In genomic region chr11:44980533-44981427, GRCh38 we compare ENCODE assay signal across 17 cellular contexts. TPM values are rescaled to one million over a fixed set of nuclear protein-coding genes. Genes with fewer than 3 reads are reported as not detected.
DNase-seq lines count a peak whose midpoint lies in the region; ATAC-seq and TF ChIP-seq lines count a peak whose summit lies in the region.
"Had no signal": no experiment of that assay in that cellular context is flagged by ENCODE, and none has a peak within 500 bp of the region (broad histone marks: within the 10 kb centered on the region; RNA-seq: fewer than 3 reads in every experiment).

No MANE protein-coding gene starts in this region.

- peaks cover 15% of the 10 kb centered on the region for H3K4me1 Mint-ChIP-seq in activated naive CD8-positive, alpha-beta T cell treated with anti-CD3 and anti-CD28 coated beads, Interleukin-2, amount 10 ng/mL, durations not matched to agents 7 days and 5 days
- H3K4me1 Mint-ChIP-seq in activated naive CD8-positive, alpha-beta T cell treated with anti-CD3 and anti-CD28 coated beads, Interleukin-2, amount 50 U/mL, for 24 hours = peaks cover 14% of the 10 kb centered on the region
- peaks cover 8% of the 10 kb centered on the region for H3K4me1 Mint-ChIP-seq in chondrocyte (ENCODE audit: low read depth)
- H3K4me1 Mint-ChIP-seq: brain had no signal

- no peak overlapping the region for H2BK120ac ChIP-seq in mesendoderm (ENCODE audit: low read depth, low read length)

- DNase-seq in activated naive CD8-positive, alpha-beta T cell treated with anti-CD3 and anti-CD28 coated beads, Interleukin-2, amount 10 ng/mL, durations not matched to agents 7 days and 5 days = no peak
- no peak for DNase-seq in activated naive CD8-positive, alpha-beta T cell treated with anti-CD3 and anti-CD28 coated beads, Interleukin-2, amount 50 U/mL, for 24 hours
- DNase-seq in chondrocyte (ENCODE audit: low spot score) = peak; percentile 60
- no peak for DNase-seq in mesendoderm
- DNase-seq in HuH-7 (ENCODE audit: low spot score) = no peak
- no peak for DNase-seq in ovary
- no peak for DNase-seq in G401 (ENCODE audit: low spot score)
- DNase-seq: ACHN; activated CD8-positive, alpha-beta memory T cell treated with anti-CD3 and anti-CD28 coated beads, Interleukin-2, amount 50 U/mL, for 4 hours; activated naive CD4-positive, alpha-beta T cell treated with anti-CD3 and anti-CD28 coated beads for 36 hours; dorsolateral prefrontal cortex; GDM1; GM23248; SIG-M5 had no signal

- TF ChIP-seq POLR2A in ovary (IDR thresholded peaks at IDR 0.05) = no peak

- H2AK5ac ChIP-seq in mesendoderm (ENCODE audit: low read length) = no peak overlapping the region

- no peaks in the 10 kb centered on the region for H3K79me2 ChIP-seq in mesendoderm (ENCODE audit: control insufficient read depth, insufficient read depth, low read length)

- H2BK5ac ChIP-seq in mesendoderm (ENCODE audit: low read length) = no peak overlapping the region

- H3K4me2 ChIP-seq in mesendoderm (ENCODE audit: low read length) = no peak overlapping the region

- H3K4me3 ChIP-seq in mesendoderm (ENCODE audit: low read length) (no peak overlapping the region), subcutaneous abdominal adipose tissue (ENCODE audit: low read depth in 1 of 5, low read length in 5 of 5) (no peak overlapping the region), ovary (no peak overlapping the region)
- H3K4me3 ChIP-seq: dorsolateral prefrontal cortex, GM23248 had no signal

- intact Hi-C loops in ovary (cut with DNase I) = no loop called here

- in situ Hi-C loops in G401 (cut with HindIII; ENCODE audit: low sequenced_read_pairs) = no loop called here

- no peaks in the 10 kb centered on the region for H3K9me3 Mint-ChIP-seq in activated naive CD8-positive, alpha-beta T cell treated with anti-CD3 and anti-CD28 coated beads, Interleukin-2, amount 10 ng/mL, durations not matched to agents 7 days and 5 days
- H3K9me3 Mint-ChIP-seq in activated naive CD8-positive, alpha-beta T cell treated with anti-CD3 and anti-CD28 coated beads, Interleukin-2, amount 50 U/mL, for 24 hours = no peaks in the 10 kb centered on the region
- H3K9me3 Mint-ChIP-seq in chondrocyte (ENCODE audit: low read depth) = no peaks in the 10 kb centered on the region
- H3K9me3 Mint-ChIP-seq: activated naive CD4-positive, alpha-beta T cell treated with anti-CD3 and anti-CD28 coated beads for 36 hours; stimulated activated naive CD8-positive, alpha-beta T cell treated with anti-CD3 and anti-CD28 coated beads, Interleukin-15, Interleukin-2, amounts not matched to agents 100 ng/mL and 50 ng/mL, for 24 hours had no signal

- H3K27me3 Mint-ChIP-seq in activated naive CD8-positive, alpha-beta T cell treated with anti-CD3 and anti-CD28 coated beads, Interleukin-2, amount 10 ng/mL, durations not matched to agents 7 days and 5 days = peaks cover 5% of the 10 kb centered on the region
- H3K27me3 Mint-ChIP-seq in activated naive CD8-positive, alpha-beta T cell treated with anti-CD3 and anti-CD28 coated beads, Interleukin-2, amount 50 U/mL, for 24 hours = no peaks in the 10 kb centered on the region
- H3K27me3 Mint-ChIP-seq in chondrocyte (ENCODE audit: low read depth) = peaks cover 4% of the 10 kb centered on the region
- H3K27me3 Mint-ChIP-seq: brain; stimulated activated naive CD8-positive, alpha-beta T cell treated with anti-CD3 and anti-CD28 coated beads, Interleukin-15, Interleukin-2, amounts not matched to agents 100 ng/mL and 50 ng/mL, for 24 hours had no signal

- H3K27ac ChIP-seq in mesendoderm (ENCODE audit: low read depth, low read length) = no peak overlapping the region
- peak overlapping the region; percentile 16 for H3K27ac ChIP-seq in subcutaneous abdominal adipose tissue (ENCODE audit: low read depth, low read length)
- H3K27ac ChIP-seq in ovary = no peak overlapping the region
- H3K27ac ChIP-seq: dorsolateral prefrontal cortex, GM23248 had no signal

- POLR2A ChIA-PET in activated naive CD8-positive, alpha-beta T cell treated with anti-CD3 and anti-CD28 coated beads, Interleukin-2, amount 10 ng/mL, durations not matched to agents 7 days and 5 days (lab: Charles Lee) = no interaction called here

- H4K8ac ChIP-seq in mesendoderm (ENCODE audit: low read depth, low read length) = no peak overlapping the region

- H3K27ac Mint-ChIP-seq in activated naive CD8-positive, alpha-beta T cell treated with anti-CD3 and anti-CD28 coated beads, Interleukin-2, amount 10 ng/mL, durations not matched to agents 7 days and 5 days = no peak overlapping the region
- H3K27ac Mint-ChIP-seq in activated naive CD8-positive, alpha-beta T cell treated with anti-CD3 and anti-CD28 coated beads, Interleukin-2, amount 50 U/mL, for 24 hours = no peak overlapping the region
- H3K27ac Mint-ChIP-seq in chondrocyte (ENCODE audit: unreplicated experiment) = no peak overlapping the region
- H3K27ac Mint-ChIP-seq: activated naive CD4-positive, alpha-beta T cell treated with anti-CD3 and anti-CD28 coated beads for 36 hours; brain; stimulated activated naive CD8-positive, alpha-beta T cell treated with anti-CD3 and anti-CD28 coated beads, Interleukin-15, Interleukin-2, amounts not matched to agents 100 ng/mL and 50 ng/mL, for 24 hours had no signal

- no peak overlapping the region for H3K4ac ChIP-seq in mesendoderm (ENCODE audit: low read depth, low read length)

- no peaks in the 10 kb centered on the region for H3K36me3 Mint-ChIP-seq in activated naive CD8-positive, alpha-beta T cell treated with anti-CD3 and anti-CD28 coated beads, Interleukin-2, amount 10 ng/mL, durations not matched to agents 7 days and 5 days
- no peaks in the 10 kb centered on the region for H3K36me3 Mint-ChIP-seq in activated naive CD8-positive, alpha-beta T cell treated with anti-CD3 and anti-CD28 coated beads, Interleukin-2, amount 50 U/mL, for 24 hours (ENCODE audit: low read depth)
- peaks cover 1% of the 10 kb centered on the region for H3K36me3 Mint-ChIP-seq in chondrocyte (ENCODE audit: low read depth)
- H3K36me3 Mint-ChIP-seq: brain had no signal

- no CpG with 5 or more reads among the region's 15 CpGs for WGBS in mesendoderm (ENCODE audit: extremely low coverage, insufficient coverage, low lambda C conversion rate)
- WGBS in ovary, 3 donors = 79 to 88% (median 87%) methylated on average over 15 of the region's 15 CpGs

- H3K23ac ChIP-seq in mesendoderm (ENCODE audit: low read length) = peak overlapping the region; percentile 85

- peak overlapping the region; percentile 81 for H3K56ac ChIP-seq in mesendoderm (ENCODE audit: low read length)

- H3K36me3 ChIP-seq in mesendoderm (ENCODE audit: control insufficient read depth, insufficient read depth, low read length) = no peaks in the 10 kb centered on the region
- H3K36me3 ChIP-seq in subcutaneous abdominal adipose tissue (ENCODE audit: control insufficient read depth in 5 of 5, insufficient read depth in 5 of 5, low read length in 5 of 5) = no peaks in the 10 kb centered on the region
- H3K36me3 ChIP-seq in ovary = no peaks in the 10 kb centered on the region

- no peak overlapping the region for H3K18ac ChIP-seq in mesendoderm (ENCODE audit: low read length)

- H4K5ac ChIP-seq in mesendoderm (ENCODE audit: low read length) = no peak overlapping the region

- no peak overlapping the region for H3K4me3 Mint-ChIP-seq in activated naive CD8-positive, alpha-beta T cell treated with anti-CD3 and anti-CD28 coated beads, Interleukin-2, amount 10 ng/mL, durations not matched to agents 7 days and 5 days
- H3K4me3 Mint-ChIP-seq in activated naive CD8-positive, alpha-beta T cell treated with anti-CD3 and anti-CD28 coated beads, Interleukin-2, amount 50 U/mL, for 24 hours = no peak overlapping the region
- H3K4me3 Mint-ChIP-seq in chondrocyte (ENCODE audit: unreplicated experiment) = no peak overlapping the region
- H3K4me3 Mint-ChIP-seq: activated naive CD4-positive, alpha-beta T cell treated with anti-CD3 and anti-CD28 coated beads for 36 hours; brain; stimulated activated naive CD8-positive, alpha-beta T cell treated with anti-CD3 and anti-CD28 coated beads, Interleukin-15, Interleukin-2, amounts not matched to agents 100 ng/mL and 50 ng/mL, for 24 hours had no signal

- no peak overlapping the region for H3K9ac ChIP-seq in mesendoderm (ENCODE audit: low read length)
- no peak overlapping the region for H3K9ac ChIP-seq in subcutaneous abdominal adipose tissue (ENCODE audit: low read length in 5 of 5)
- H3K9ac ChIP-seq: GM23248 had no signal

- H2BK15ac ChIP-seq in mesendoderm (replicated peaks; ENCODE audit: low read depth) = no peak overlapping the region

- H3K9me3 ChIP-seq in subcutaneous abdominal adipose tissue (ENCODE audit: control insufficient read depth in 5 of 5, low read length in 5 of 5) = peaks cover 0 to 3% (median 0%) of the 10 kb centered on the region in 5 donors
- H3K9me3 ChIP-seq in ovary = no peaks in the 10 kb centered on the region

- H3K79me1 ChIP-seq in mesendoderm (ENCODE audit: low read length) = no peaks in the 10 kb centered on the region

- TF ChIP-seq CTCF in chondrocyte (IDR thresholded peaks at IDR 0.05) (no peak), ovary (IDR thresholded peaks at IDR 0.05) (no peak)

- H3K27me3 ChIP-seq in mesendoderm (ENCODE audit: insufficient read depth, low read length, poor library complexity) (no peaks in the 10 kb centered on the region), subcutaneous abdominal adipose tissue (ENCODE audit: control insufficient read depth in 5 of 5, insufficient read depth in 4 of 5, low read length in 5 of 5) (peaks cover 0 to 8% (median 0%) of the 10 kb centered on the region in 5 donors), ovary (no peaks in the 10 kb centered on the region)

- no peak for TF ChIP-seq EP300 in ovary (IDR thresholded peaks at IDR 0.05)

- ATAC-seq in activated naive CD8-positive, alpha-beta T cell treated with anti-CD3 and anti-CD28 coated beads, Interleukin-2, amount 10 ng/mL, durations not matched to agents 7 days and 5 days (ENCODE audit: low read depth) = peak; percentile 48
- ATAC-seq in activated naive CD8-positive, alpha-beta T cell treated with anti-CD3 and anti-CD28 coated beads, Interleukin-2, amount 50 U/mL, for 24 hours = no peak

- H3K4me1 ChIP-seq in mesendoderm (ENCODE audit: control insufficient read depth, low read depth, low read length) (peaks cover 33% of the 10 kb centered on the region), subcutaneous abdominal adipose tissue (ENCODE audit: control insufficient read depth in 5 of 5, insufficient read depth in 5 of 5, low read length in 5 of 5) (peaks cover 0 to 44% (median 12%) of the 10 kb centered on the region in 5 donors), ovary (ENCODE audit: insufficient read depth) (no peaks in the 10 kb centered on the region)

RNA-seq across cellular contexts. Expression of gene TP53I11, which starts 30.1 kb away (rescaled TPM):
- 10 to 100 TPM; 13.7 to 15.7 TPM for total RNA-seq in activated naive CD8-positive, alpha-beta T cell treated with anti-CD3 and anti-CD28 coated beads, Interleukin-2, amount 10 ng/mL, durations not matched to agents 7 days and 5 days
- 50.1 to 97.5 TPM (median 96.9 TPM) in 3 replicates for total RNA-seq in chondrocyte
- polyA plus RNA-seq in mesendoderm (2013, experiment 1 of 2) = 23.1 TPM
- polyA plus RNA-seq in mesendoderm (2013, experiment 2 of 2) = 24.6 TPM
- total RNA-seq in ovary = 10 to 100 TPM in 6 of 7 donors, 1 to 10 TPM in 1; 9.2 to 51.9 (median 21.8) TPM
- 10 to 100 TPM; 20.3 to 26.6 TPM for polyA plus RNA-seq in ovary
- total RNA-seq in G401 (2014; rRNA removed; shearing (Covaris generic)) = 136 and 146 TPM in 2 replicates
